ENCODE assay signal across 11 cellular contexts in genomic region chr18:9796933-9797549, GRCh38.
DNase-seq lines count a peak whose midpoint lies in the region; ATAC-seq and TF ChIP-seq lines count a peak whose summit lies in the region.
"Had no signal": no experiment of that assay in that cellular context is flagged by ENCODE, and none has a peak within 500 bp of the region (broad histone marks: within the 10 kb centered on the region; RNA-seq: fewer than 3 reads in every experiment).

No MANE protein-coding gene starts in this region.

- DNase-seq in NCI-H510A treated with DMSO at 0.1 percent for 48 hours (lab: John Stamatoyannopoulos, UW) = peak; percentile 13
- no peak for DNase-seq in NCI-H510A (lab: John Stamatoyannopoulos, UW)
- DNase-seq in kidney epithelial cell (ENCODE audit: low read depth) = peak; percentile 61
- DNase-seq in uterus = peak; percentile 49 to 55
- no peak for DNase-seq in central memory CD4-positive, alpha-beta T cell
- no peak for DNase-seq in DMS153 treated with DMSO at 0.1 percent for 48 hours (lab: John Stamatoyannopoulos, UW; ENCODE audit: unreplicated experiment)
- DNase-seq: activated naive CD8-positive, alpha-beta T cell treated with anti-CD3 and anti-CD28 coated beads for 36 hours; left cardiac atrium had no signal

- H3K4me3 ChIP-seq in kidney epithelial cell (ENCODE audit: low read depth, low read length) (no peak overlapping the region), uterus (no peak overlapping the region)
- H3K4me3 ChIP-seq: prostate gland had no signal

- H3K27me3 ChIP-seq in kidney epithelial cell (ENCODE audit: control insufficient read depth, insufficient read depth, low read length) = no peaks in the 10 kb centered on the region
- H3K27me3 ChIP-seq in uterus = no peaks in the 10 kb centered on the region

- H3K9me3 ChIP-seq in uterus = no peaks in the 10 kb centered on the region
- H3K9me3 ChIP-seq: prostate gland had no signal

- no peaks in the 10 kb centered on the region for H3K36me3 ChIP-seq in kidney epithelial cell (ENCODE audit: control insufficient read depth, insufficient read depth, low read length)
- H3K36me3 ChIP-seq in uterus = no peaks in the 10 kb centered on the region
- H3K36me3 ChIP-seq: prostate gland had no signal

- intact Hi-C loops in uterus (cut with DNase I; ENCODE audit: low total_unique reads) = no loop called here

- no peak for ATAC-seq in HG03108 (IDR thresholded peaks at IDR 0.05; ENCODE audit: unreplicated experiment)

- no peak for TF ChIP-seq POLR2A in uterus (IDR thresholded peaks at IDR 0.05)

- peak overlapping the region; percentile 4 for H3K27ac ChIP-seq in angular gyrus (ENCODE audit: low read depth, low read length)
- H3K27ac ChIP-seq in uterus = peak overlapping the region; percentile 49 to 55
- H3K27ac ChIP-seq: prostate gland had no signal

- no peaks in the 10 kb centered on the region for H3K4me1 ChIP-seq in uterus
- H3K4me1 ChIP-seq: prostate gland had no signal

- no peak for TF ChIP-seq CTCF in kidney epithelial cell (IDR thresholded peaks at IDR 0.05; ENCODE audit: insufficient read depth, low read length, poor library complexity, severe bottlenecking)
- TF ChIP-seq CTCF in uterus (IDR thresholded peaks at IDR 0.05) = no peak

Comparison
In these comparisons a context has a peak if more than half of its experiments do, and no peak if none do; other contexts are left out.
1. DNase-seq: peak in NCI-H510A treated with DMSO at 0.1 percent for 48 hours (single experiment), kidney epithelial cell (single experiment) and uterus (2 of 2); none in NCI-H510A (single experiment), central memory CD4-positive, alpha-beta T cell (single experiment) and DMS153 treated with DMSO at 0.1 percent for 48 hours (single experiment).